In the genomic region with DNA sequence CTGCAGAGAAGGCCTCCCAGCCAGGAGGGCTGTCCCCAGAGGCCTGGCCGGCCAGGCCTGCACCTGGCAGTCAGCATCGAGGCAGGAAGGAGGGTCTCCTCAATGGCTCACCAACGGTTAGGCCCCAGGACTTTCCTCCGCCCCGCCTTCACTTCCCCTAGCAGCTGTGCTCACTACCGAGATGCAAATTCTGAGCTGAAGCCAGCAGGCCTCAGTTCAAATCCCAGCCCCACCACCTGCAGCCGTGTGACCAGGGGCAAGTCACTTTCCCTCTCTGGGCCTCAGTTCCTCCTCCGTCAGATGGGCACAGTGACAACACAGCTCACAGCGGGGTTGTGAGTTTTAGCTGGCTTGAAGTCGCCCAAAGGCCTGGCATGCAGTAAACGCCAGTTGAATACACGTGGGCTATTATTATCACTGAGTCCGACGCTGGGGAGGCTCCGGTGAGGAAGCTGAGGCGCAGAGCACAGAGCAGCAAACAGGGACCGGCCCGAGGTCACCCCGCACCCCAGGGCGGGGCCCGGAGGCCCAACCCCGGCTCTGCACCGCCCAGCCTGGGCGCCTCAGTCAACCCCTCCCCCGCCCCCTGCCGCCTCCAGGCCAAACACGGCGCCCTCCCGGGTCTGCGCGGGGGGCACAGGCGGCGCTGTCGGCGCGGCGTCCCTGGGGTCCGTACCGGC, we compare ENCODE assay signal across 8 cellular contexts. TPM values are rescaled to one million over a fixed set of nuclear protein-coding genes. Genes with fewer than 3 reads are reported as not detected.
A peak's percentile ranks its signal among the peaks of the same experiment; 100 is the strongest.
DNase-seq lines count a peak whose midpoint lies in the region; ATAC-seq and TF ChIP-seq lines count a peak whose summit lies in the region.

No MANE protein-coding gene starts in this region.

- H3K4me3 Mint-ChIP-seq in Calu3 (ENCODE audit: low read depth, unreplicated experiment) = peak overlapping the region; percentile 62
- peak overlapping the region; percentile 89 for H3K4me3 Mint-ChIP-seq in activated naive CD8-positive, alpha-beta T cell

- H3K36me3 Mint-ChIP-seq in Calu3 (ENCODE audit: insufficient read depth, unreplicated experiment) = peaks cover 45% of the 10 kb centered on the region
- no peaks in the 10 kb centered on the region for H3K36me3 Mint-ChIP-seq in activated naive CD8-positive, alpha-beta T cell

- intact Hi-C loops in Calu3 (cut with micrococcal nuclease; ENCODE audit: unreplicated experiment) = loop anchor here (5.0 kb wide), 1 partner anchor 112 kb away; no protein-coding TSS in a partner anchor
- intact Hi-C loops in left colon (cut with DNase I, micrococcal nuclease) = no loop called here

- peaks cover 44% of the 10 kb centered on the region for H3K4me1 Mint-ChIP-seq in Calu3 (ENCODE audit: low read depth, unreplicated experiment)
- H3K4me1 Mint-ChIP-seq in activated naive CD8-positive, alpha-beta T cell (ENCODE audit: low read depth) = peaks cover 55% of the 10 kb centered on the region

- no peaks in the 10 kb centered on the region for H3K9me3 Mint-ChIP-seq in Calu3 (ENCODE audit: low read depth, unreplicated experiment)
- no peaks in the 10 kb centered on the region for H3K9me3 Mint-ChIP-seq in activated naive CD8-positive, alpha-beta T cell (ENCODE audit: low read depth)

- CTCF ChIA-PET in Calu3 (lab: Charles Lee) = interaction anchor here (1.0 to 1.5 kb wide), 2 partner anchors 18 to 47 kb away, joined by 3 to 11 read pairs; a partner anchor contains a TSS

- DNase-seq in Calu3 (peak; percentile 74), GM19240 (ENCODE audit: insufficient read length, low spot score) (peak; percentile 73), NOMO-1 treated with dmso at 0.1 percent for 144 hours (lab: John Stamatoyannopoulos, UW; ENCODE audit: unreplicated experiment) (peak; percentile 35), left colon (peak; percentile 72 to 75), mesenteric fat pad (ENCODE audit: low spot score) (no peak)
- peak; percentile 78 for DNase-seq in stimulated activated naive CD8-positive, alpha-beta T cell treated with anti-CD3 and anti-CD28 coated beads, Interleukin-15, Interleukin-2, amounts not matched to agents 100 U/mL and 50 U/mL, for 24 hours

- BruUV-seq in Calu3 (replicated peaks; lab: Mats Ljungman, UMichigan) = TSS peak; percentile 47

- no peaks in the 10 kb centered on the region for H3K27me3 Mint-ChIP-seq in Calu3 (ENCODE audit: unreplicated experiment)
- no peaks in the 10 kb centered on the region for H3K27me3 Mint-ChIP-seq in activated naive CD8-positive, alpha-beta T cell

- peak overlapping the region; percentile 69 for H3K27ac Mint-ChIP-seq in Calu3 (ENCODE audit: unreplicated experiment)
- peak overlapping the region; percentile 87 for H3K27ac Mint-ChIP-seq in activated naive CD8-positive, alpha-beta T cell

- ATAC-seq in HG03280 (IDR thresholded peaks at IDR 0.05; ENCODE audit: unreplicated experiment) (peak; percentile 38), left colon (peak; percentile 72)
- peak; percentile 60 for ATAC-seq in stimulated activated naive CD8-positive, alpha-beta T cell treated with anti-CD3 and anti-CD28 coated beads, Interleukin-15, Interleukin-2, amounts not matched to agents 100 U/mL and 50 U/mL, for 24 hours

- no peak for TF ChIP-seq CTCF in Calu3 (IDR thresholded peaks at IDR 0.05; ENCODE audit: unreplicated experiment)

RNA-seq across cellular contexts. Expression of a gene that starts 0.7 kb away (rescaled TPM):
- total RNA-seq in Calu3 (2022) (56.9 and 62.3 TPM in 2 replicates), left colon (1 to 10 TPM; 2.6 to 5.9 TPM), mesenteric fat pad (2.3 TPM)

RNA-seq across cellular contexts. Expression of a gene that starts 11.2 kb away (rescaled TPM):
- total RNA-seq in Calu3 (2022) (65.5 and 80.8 TPM in 2 replicates), left colon (10 to 100 TPM; 38.5 to 54.1 TPM), mesenteric fat pad (22.5 TPM)

RNA-seq across cellular contexts. Expression of a gene that starts 18.7 kb away (rescaled TPM):
- total RNA-seq in Calu3 (2022) = 5.4 and 7.3 TPM in 2 replicates
- total RNA-seq in left colon = 1 to 10 TPM; 3.5 to 3.8 TPM
- 0.93 TPM for total RNA-seq in mesenteric fat pad

RNA-seq across cellular contexts. Expression of a gene that starts 23.3 kb away (rescaled TPM):
- total RNA-seq in Calu3 (2022) (0.45 and 0.76 TPM in 2 replicates), left colon (not detected), mesenteric fat pad (not detected)

RNA-seq across cellular contexts. Expression of a gene that starts 34.6 kb away (rescaled TPM):
- total RNA-seq in Calu3 (2022) = 18.7 and 20.3 TPM in 2 replicates
- total RNA-seq in left colon = 10 to 100 TPM; 13.4 to 22.2 TPM
- total RNA-seq in mesenteric fat pad = 7.0 TPM
